ENCODE assay signal across 25 cellular contexts in genomic region chr5:168302785-168303184, GRCh38. TPM values are rescaled to one million over a fixed set of nuclear protein-coding genes. Genes with fewer than 3 reads are reported as not detected.
DNase-seq lines count a peak whose midpoint lies in the region; ATAC-seq and TF ChIP-seq lines count a peak whose summit lies in the region.
"Had no signal": no experiment of that assay in that cellular context is flagged by ENCODE, and none has a peak within 500 bp of the region (broad histone marks: within the 10 kb centered on the region; RNA-seq: fewer than 3 reads in every experiment).

No MANE protein-coding gene starts in this region.

- DNase-seq in MCF 10A (ENCODE audit: unreplicated experiment) = peak; percentile 44
- no peak for DNase-seq in breast epithelium (ENCODE audit: low spot score in 2 of 2)
- DNase-seq in RWPE2 (ENCODE audit: low spot score) = no peak
- DNase-seq in hepatocyte (ENCODE audit: low spot score) = no peak
- DNase-seq in upper lobe of right lung = no peak
- no peak for DNase-seq in amygdala (lab: John Stamatoyannopoulos, UW)
- no peak for DNase-seq in SK-N-DZ (ENCODE audit: low spot score)
- DNase-seq: 8988T; activated CD4-positive, alpha-beta T cell treated with anti-CD3 and anti-CD28 coated beads, Interleukin-2, amount 50 U/mL, for 4 hours; activated effector memory CD4-positive, alpha-beta T cell treated with anti-CD3 and anti-CD28 coated beads, Interleukin-2, amount 50 U/mL, for 16 hours; BE2C; DND-41; effector CD8-positive, alpha-beta T cell; esophagus squamous epithelium; left cardiac atrium; natural killer cell; NCI-H774; OCI-M1; stimulated activated naive CD8-positive, alpha-beta T cell treated with anti-CD3 and anti-CD28 coated beads, Interleukin-15, amount 100 ng/mL, for 72 hours had no signal

- peaks cover 25% of the 10 kb centered on the region for H3K4me1 Mint-ChIP-seq in MCF 10A (ENCODE audit: insufficient read depth, unreplicated experiment)
- H3K4me1 Mint-ChIP-seq: natural killer cell; stimulated activated naive CD8-positive, alpha-beta T cell treated with anti-CD3 and anti-CD28 coated beads, Interleukin-15, amount 100 ng/mL, for 72 hours had no signal

- intact Hi-C loops in MCF 10A (cut with micrococcal nuclease) (no loop called here), breast epithelium (cut with DNase I; ENCODE audit: low total_unique reads) (no loop called here), upper lobe of right lung (cut with DNase I) (no loop called here)

- no peaks in the 10 kb centered on the region for H3K27me3 Mint-ChIP-seq in MCF 10A (ENCODE audit: insufficient read depth, unreplicated experiment)
- H3K27me3 Mint-ChIP-seq: IgD-negative memory B cell had no signal

- H3K4me1 ChIP-seq in breast epithelium = no peaks in the 10 kb centered on the region
- peaks cover 35% of the 10 kb centered on the region for H3K4me1 ChIP-seq in RWPE2 (ENCODE audit: insufficient read depth, poor library complexity, severe bottlenecking)
- H3K4me1 ChIP-seq in hepatocyte (ENCODE audit: insufficient read depth) = peaks cover 18% of the 10 kb centered on the region
- no peaks in the 10 kb centered on the region for H3K4me1 ChIP-seq in upper lobe of right lung
- H3K4me1 ChIP-seq: BE2C, right atrium auricular region had no signal

- ATAC-seq in RWPE2 (ENCODE audit: low read depth) (no peak), upper lobe of right lung (no peak), HG02884 (IDR thresholded peaks at IDR 0.05; ENCODE audit: unreplicated experiment) (no peak)
- ATAC-seq: natural killer cell; stimulated activated naive CD8-positive, alpha-beta T cell treated with anti-CD3 and anti-CD28 coated beads, Interleukin-15, amount 100 ng/mL, for 72 hours had no signal

- no peaks in the 10 kb centered on the region for H3K9me3 ChIP-seq in breast epithelium
- H3K9me3 ChIP-seq in RWPE2 (ENCODE audit: severe bottlenecking) = no peaks in the 10 kb centered on the region
- no peaks in the 10 kb centered on the region for H3K9me3 ChIP-seq in hepatocyte (ENCODE audit: low read depth)
- H3K9me3 ChIP-seq in upper lobe of right lung = no peaks in the 10 kb centered on the region
- H3K9me3 ChIP-seq: BE2C, esophagus squamous epithelium, right atrium auricular region, transverse colon had no signal

- H3K9me2 ChIP-seq in hepatocyte (replicated peaks; ENCODE audit: insufficient read depth) = no peaks in the 10 kb centered on the region

- no peak overlapping the region for H3K4me2 ChIP-seq in hepatocyte

- H3K36me3 ChIP-seq in breast epithelium = no peaks in the 10 kb centered on the region
- peaks cover 16% of the 10 kb centered on the region for H3K36me3 ChIP-seq in RWPE2 (ENCODE audit: low read depth)
- no peaks in the 10 kb centered on the region for H3K36me3 ChIP-seq in hepatocyte (replicated peaks; ENCODE audit: insufficient read depth, low read depth)
- no peaks in the 10 kb centered on the region for H3K36me3 ChIP-seq in upper lobe of right lung
- H3K36me3 ChIP-seq: BE2C, esophagus squamous epithelium, right atrium auricular region, transverse colon had no signal

- TF ChIP-seq CTCF in MCF 10A (IDR thresholded peaks at IDR 0.05; ENCODE audit: unreplicated experiment) = no peak
- TF ChIP-seq CTCF in breast epithelium (IDR thresholded peaks at IDR 0.05) = no peak
- TF ChIP-seq CTCF in RWPE2 (IDR thresholded peaks at IDR 0.05; ENCODE audit: poor library complexity, severe bottlenecking) = no peak
- TF ChIP-seq CTCF in hepatocyte (IDR thresholded peaks at IDR 0.05; ENCODE audit: poor library complexity) = no peak
- TF ChIP-seq CTCF in upper lobe of right lung (IDR thresholded peaks at IDR 0.05) = no peak

- H3K9me3 Mint-ChIP-seq in MCF 10A (ENCODE audit: unreplicated experiment) = no peaks in the 10 kb centered on the region
- H3K9me3 Mint-ChIP-seq: IgD-negative memory B cell; natural killer cell; stimulated activated naive CD8-positive, alpha-beta T cell treated with anti-CD3 and anti-CD28 coated beads, Interleukin-15, amount 100 ng/mL, for 72 hours; T-helper 2 cell treated with Interferon-gamma antibody and Interleukin-4, amounts not matched to agents 5 μg/mL and 100 μg/mL, for 36 hours had no signal

- H3K4me3 ChIP-seq in breast epithelium (no peak overlapping the region), RWPE2 (ENCODE audit: severe bottlenecking) (no peak overlapping the region), hepatocyte (no peak overlapping the region), upper lobe of right lung (no peak overlapping the region)
- H3K4me3 ChIP-seq: esophagus squamous epithelium, right atrium auricular region, SK-N-MC, transverse colon had no signal

- 96% methylated on average over 3 of the region's 3 CpGs for WGBS in hepatocyte (ENCODE audit: low lambda C conversion rate, missing lambda C conversion rate)

- H3K27ac Mint-ChIP-seq in MCF 10A (ENCODE audit: low read depth, unreplicated experiment) = peak overlapping the region; percentile 83
- H3K27ac Mint-ChIP-seq: IgD-negative memory B cell; natural killer cell; stimulated activated naive CD8-positive, alpha-beta T cell treated with anti-CD3 and anti-CD28 coated beads, Interleukin-15, amount 100 ng/mL, for 72 hours; T-helper 2 cell treated with Interferon-gamma antibody and Interleukin-4, amounts not matched to agents 5 μg/mL and 100 μg/mL, for 36 hours had no signal

- H3K27me3 ChIP-seq in breast epithelium (no peaks in the 10 kb centered on the region), RWPE2 (ENCODE audit: insufficient read depth, poor library complexity, severe bottlenecking) (no peaks in the 10 kb centered on the region), hepatocyte (no peaks in the 10 kb centered on the region), upper lobe of right lung (no peaks in the 10 kb centered on the region)
- H3K27me3 ChIP-seq: BE2C, esophagus squamous epithelium, right atrium auricular region, transverse colon had no signal

- no peak overlapping the region for H2AFZ ChIP-seq in hepatocyte

- H3K4me3 Mint-ChIP-seq in MCF 10A (ENCODE audit: unreplicated experiment) = no peak overlapping the region
- H3K4me3 Mint-ChIP-seq: IgD-negative memory B cell; natural killer cell; stimulated activated naive CD8-positive, alpha-beta T cell treated with anti-CD3 and anti-CD28 coated beads, Interleukin-15, amount 100 ng/mL, for 72 hours; T-helper 2 cell treated with Interferon-gamma antibody and Interleukin-4, amounts not matched to agents 5 μg/mL and 100 μg/mL, for 36 hours had no signal

- no peak for TF ChIP-seq POLR2A in breast epithelium (IDR thresholded peaks at IDR 0.05)

- no peaks in the 10 kb centered on the region for H3K36me3 Mint-ChIP-seq in MCF 10A (ENCODE audit: insufficient read depth, unreplicated experiment)
- H3K36me3 Mint-ChIP-seq: IgD-negative memory B cell, natural killer cell had no signal

- CTCF ChIA-PET in MCF 10A (lab: Yijun Ruan, JAX) = interaction anchor here (1.2 to 3.1 kb wide), 3 partner anchors 10 to 33 kb away, joined by 3 to 18 read pairs (median 3); no protein-coding TSS in a partner anchor

- H4K20me1 ChIP-seq in hepatocyte (ENCODE audit: insufficient read depth, poor library complexity, severe bottlenecking) = no peaks in the 10 kb centered on the region

- POLR2A ChIA-PET in MCF 10A (lab: Yijun Ruan, JAX) = interaction anchor here (0.9 to 3.4 kb wide), 6 partner anchors 10 to 184 kb away, joined by 3 to 23 read pairs (median 6); partner anchors contain the start of gene WWC1

- BruUV-seq in MCF 10A (replicated peaks; lab: Mats Ljungman, UMichigan) = no TSS peak

- H3K27ac ChIP-seq in breast epithelium (no peak overlapping the region), RWPE2 (ENCODE audit: poor library complexity, severe bottlenecking) (peak overlapping the region; percentile 87), hepatocyte (peak overlapping the region; percentile 71), upper lobe of right lung (peak overlapping the region; percentile 66)
- H3K27ac ChIP-seq: esophagus squamous epithelium, right atrium auricular region, SK-N-MC had no signal

- peaks cover 86% of the 10 kb centered on the region for H3K79me2 ChIP-seq in hepatocyte

RNA-seq across cellular contexts. Expression of gene WWC1, which starts 11.3 kb away (rescaled TPM):
- total RNA-seq in MCF 10A (2022) = 27.8 and 47.0 TPM in 2 replicates
- 10 to 100 TPM in 2 of 3 donors, under 1 TPM in 1; 0.96 to 59.9 (median 59.6) TPM for total RNA-seq in breast epithelium
- 22.6 and 27.6 TPM in 2 replicates for total RNA-seq in hepatocyte
- 21.5 and 27.8 TPM in 2 replicates for polyA plus RNA-seq in hepatocyte
- 94.2 TPM for total RNA-seq in upper lobe of right lung
- polyA plus RNA-seq in SK-N-DZ (2014; cell fraction: cytosol; rRNA removed) = 9.2 and 15.8 TPM in 2 replicates
- polyA plus RNA-seq in SK-N-DZ (2014; cell fraction: nucleus; rRNA removed) = 5.4 and 7.1 TPM in 2 replicates

Comparison
In these comparisons a context has a peak if more than half of its experiments do, and no peak if none do; other contexts are left out.
1. H3K27ac ChIP-seq: peak in RWPE2 (single experiment), hepatocyte (single experiment) and upper lobe of right lung (single experiment); none in breast epithelium (0 of 2).